Comparison of ENCODE assay signal across 18 cellular contexts in genomic region chr6:98871821-98872220, GRCh38. TPM values are rescaled to one million over a fixed set of nuclear protein-coding genes. Genes with fewer than 3 reads are reported as not detected.
DNase-seq lines count a peak whose midpoint lies in the region; TF ChIP-seq lines count a peak whose summit lies in the region.
"Had no signal": no experiment of that assay in that cellular context is flagged by ENCODE, and none has a peak within 500 bp of the region (broad histone marks: within the 10 kb centered on the region; RNA-seq: fewer than 3 reads in every experiment).

No MANE protein-coding gene starts in this region.

- no peak overlapping the region for H3K4me3 ChIP-seq in epithelial cell of esophagus (ENCODE audit: low read length)
- H3K4me3 ChIP-seq in fibroblast of villous mesenchyme (ENCODE audit: low read depth, low read length) = no peak overlapping the region
- no peak overlapping the region for H3K4me3 ChIP-seq in tibial nerve
- H3K4me3 ChIP-seq: A549; BLaER1 treated with 17β-estradiol and CSF1 and Interleukin-3, amounts not matched to agents 10 nM and 100 nM; GM23338 had no signal

- TF ChIP-seq POLR2A in tibial nerve (IDR thresholded peaks at IDR 0.05) = no peak

- 76 to 81% methylated on average over 3 of the region's 3 CpGs for WGBS in tibial nerve, 2 donors

- TF ChIP-seq CTCF in 22Rv1 (IDR thresholded peaks at IDR 0.05) (no peak), epithelial cell of esophagus (IDR thresholded peaks at IDR 0.05; ENCODE audit: insufficient read depth, low read depth, low read length, missing control alignments) (no peak), fibroblast of villous mesenchyme (IDR thresholded peaks at IDR 0.05; ENCODE audit: insufficient read depth, low read depth, low read length) (no peak), tibial nerve (IDR thresholded peaks at IDR 0.05) (no peak)

- DNase-seq in epithelial cell of esophagus (ENCODE audit: low read depth) = peak; percentile 65
- DNase-seq in fibroblast of villous mesenchyme (ENCODE audit: low read depth) = peak; percentile 13
- DNase-seq in NCI-H748 treated with DMSO at 0.1 percent for 48 hours (lab: John Stamatoyannopoulos, UW) = no peak
- no peak for DNase-seq in DMS114 treated with DMSO at 0.1 percent for 48 hours (lab: John Stamatoyannopoulos, UW; ENCODE audit: unreplicated experiment)
- no peak for DNase-seq in tibial nerve (ENCODE audit: low spot score in 2 of 2)
- DNase-seq: 8988T; ACHN; AML-193; BE2C; CD4-positive, alpha-beta T cell; CD8-positive, alpha-beta memory T cell; DMS153; DND-41; H9 had no signal

- H3K36me3 ChIP-seq in tibial nerve = peaks cover 0 to 35% (median 0%) of the 10 kb centered on the region in 3 donors
- H3K36me3 ChIP-seq: BE2C had no signal

- H3K27ac ChIP-seq in 22Rv1 (peak overlapping the region; percentile 31), tibial nerve (no peak overlapping the region)
- H3K27ac ChIP-seq: A549; BLaER1 treated with 17β-estradiol and CSF1 and Interleukin-3, amounts not matched to agents 10 nM and 100 nM had no signal

- H3K27me3 ChIP-seq in tibial nerve = no peaks in the 10 kb centered on the region
- H3K27me3 ChIP-seq: BE2C; BLaER1 treated with 17β-estradiol and CSF1 and Interleukin-3, amounts not matched to agents 10 nM and 100 nM had no signal

- no peaks in the 10 kb centered on the region for H3K9me3 ChIP-seq in tibial nerve
- H3K9me3 ChIP-seq: A549, BE2C had no signal

- TF ChIP-seq EP300 in tibial nerve (IDR thresholded peaks at IDR 0.05) = no peak

- no peaks in the 10 kb centered on the region for H3K4me1 ChIP-seq in tibial nerve
- H3K4me1 ChIP-seq: A549; BE2C; BLaER1 treated with 17β-estradiol and CSF1 and Interleukin-3, amounts not matched to agents 10 nM and 100 nM had no signal

RNA-seq across cellular contexts. Expression of gene POU3F2, which starts 37.4 kb away (rescaled TPM):
- total RNA-seq in fibroblast of villous mesenchyme = not detected in 2 replicates
- total RNA-seq in tibial nerve = 1 to 10 TPM; 1.8 to 4.4 (median 3.6) TPM
- total RNA-seq: CD4-positive, alpha-beta T cell; CD8-positive, alpha-beta memory T cell had no signal

Comparison
In these comparisons a context has a peak if more than half of its experiments do, and no peak if none do; other contexts are left out.
1. DNase-seq: peak in epithelial cell of esophagus (single experiment) and fibroblast of villous mesenchyme (single experiment); none in NCI-H748 treated with DMSO at 0.1 percent for 48 hours (single experiment), DMS114 treated with DMSO at 0.1 percent for 48 hours (single experiment) and tibial nerve (0 of 2).